Comparison of ENCODE assay signal across 13 cellular contexts in the genomic region with DNA sequence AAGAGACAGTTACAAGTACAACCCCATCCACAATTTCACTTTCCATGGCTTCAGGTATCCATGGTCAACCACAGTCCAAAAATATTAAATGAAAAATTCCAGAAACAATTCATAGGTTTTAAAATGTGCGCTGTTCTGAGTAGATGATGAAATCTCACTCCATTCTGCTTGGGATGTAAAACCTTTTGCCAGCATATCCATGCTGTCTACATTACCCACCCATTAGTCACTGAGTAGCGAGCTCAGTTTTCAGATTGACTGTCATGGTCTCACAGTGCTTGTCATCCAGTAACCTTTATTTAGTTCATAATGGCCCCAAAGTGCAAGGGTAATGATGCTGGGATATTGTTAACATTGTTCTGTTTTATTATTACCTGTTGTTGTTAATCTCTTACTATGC. TPM values are rescaled to one million over a fixed set of nuclear protein-coding genes. Genes with fewer than 3 reads are reported as not detected.
DNase-seq lines count a peak whose midpoint lies in the region; ATAC-seq, FAIRE-seq and TF ChIP-seq lines count a peak whose summit lies in the region.
"Had no signal": no experiment of that assay in that cellular context is flagged by ENCODE, and none has a peak within 500 bp of the region (broad histone marks: within the 10 kb centered on the region; RNA-seq: fewer than 3 reads in every experiment).

No MANE protein-coding gene starts in this region.

- TF ChIP-seq CTCF in A549 (IDR thresholded peaks at IDR 0.05) (no peak), keratinocyte (optimal IDR thresholded peaks at IDR 0.05 in 1 of 3, IDR thresholded peaks at IDR 0.05 in 1 of 3, conservative IDR thresholded peaks at IDR 0.05 in 1 of 3; ENCODE audit: extremely low read depth in 1 of 3, insufficient read depth in 2 of 3, low read length in 3 of 3) (no peak)

- H3K4me3 Mint-ChIP-seq in stimulated activated naive B cell treated with anti-CD40 and anti-IgM and Interleukin-4, amounts not matched to agents 10 μg/mL and 1 μg/mL and 100 μg/mL, for 72 hours = no peak overlapping the region

- no peak for TF ChIP-seq POLR2A in A549 (IDR thresholded peaks at IDR 0.05; ENCODE audit: low read length)

- no peaks in the 10 kb centered on the region for H3K9me3 Mint-ChIP-seq in stimulated activated naive B cell treated with anti-CD40 and anti-IgM and Interleukin-4, amounts not matched to agents 10 μg/mL and 1 μg/mL and 100 μg/mL, for 72 hours

- peaks cover 2% of the 10 kb centered on the region for H3K9me1 ChIP-seq in keratinocyte (ENCODE audit: control insufficient read depth, extremely low read depth, insufficient read depth, low read length)

- H3K79me2 ChIP-seq in keratinocyte (ENCODE audit: control insufficient read depth, insufficient read depth, low read length) = peaks cover 27% of the 10 kb centered on the region

- H3K27ac ChIP-seq in A549 (peak overlapping the region in 1 of 2 experiments; percentile 52; a peak in 1 of 6 replicates), keratinocyte (ENCODE audit: control insufficient read depth, insufficient read depth, low read length) (peak overlapping the region; percentile 48)
- H3K27ac ChIP-seq: esophagus squamous epithelium, prostate gland, tibial artery had no signal

- no peaks in the 10 kb centered on the region for H3K27me3 ChIP-seq in keratinocyte (ENCODE audit: control insufficient read depth, extremely low read depth, insufficient read depth, low read length)
- H3K27me3 ChIP-seq: esophagus squamous epithelium, tibial artery had no signal

- no peak overlapping the region for H3K9ac ChIP-seq in keratinocyte (ENCODE audit: control insufficient read depth, extremely low read depth, insufficient read depth, low read length)

- ATAC-seq in A549 = peak; percentile 45 to 50; a peak in 1 of 6 replicates
- no peak for ATAC-seq in stimulated activated naive B cell treated with anti-CD40 and anti-IgM and Interleukin-4, amounts not matched to agents 10 μg/mL and 1 μg/mL and 100 μg/mL, for 72 hours (replicated peaks)

- CTCF ChIA-PET in A549 (lab: Yijun Ruan, JAX) = no interaction called here

- no peak for TF ChIP-seq EP300 in A549 (IDR thresholded peaks at IDR 0.05)

- POLR2A ChIA-PET in A549 (lab: Yijun Ruan, JAX) = interaction anchor here (0.7 kb wide), 1 partner anchor 103 kb away, joined by 3 read pairs; the partner anchor contains the start of gene ELAC1

- H3K36me3 ChIP-seq in keratinocyte (ENCODE audit: control insufficient read depth in 2 of 2, extremely low read depth in 1 of 2, insufficient read depth in 2 of 2, low read length in 2 of 2) = peaks cover 0 to 6% of the 10 kb centered on the region in 2 experiments
- H3K36me3 ChIP-seq: prostate gland had no signal

- 80% methylated on average over 2 of the region's 2 CpGs for WGBS in A549 (ENCODE audit: missing lambda C conversion rate)

- no peak for FAIRE-seq in A549 (lab: Jason Lieb, UNC)
- FAIRE-seq in keratinocyte (lab: Jason Lieb, UNC) = peak; percentile 87

- dilution Hi-C loops in keratinocyte (cut with MboI; ENCODE audit: extremely low pct_ligation_motif_present, low sequenced_read_pairs) = no loop called here

- H4K20me1 ChIP-seq in keratinocyte (ENCODE audit: control insufficient read depth, extremely low read depth, insufficient read depth, low read length) = no peaks in the 10 kb centered on the region

- H3K4me1 ChIP-seq in A549 (peaks cover 27% of the 10 kb centered on the region), keratinocyte (ENCODE audit: control insufficient read depth, extremely low read depth, insufficient read depth, low read length) (peaks cover 27% of the 10 kb centered on the region)
- H3K4me1 ChIP-seq: prostate gland had no signal

- no peaks in the 10 kb centered on the region for H3K9me3 ChIP-seq in A549
- H3K9me3 ChIP-seq in keratinocyte (ENCODE audit: control insufficient read depth, low read depth, low read length) = no peaks in the 10 kb centered on the region
- H3K9me3 ChIP-seq: esophagus squamous epithelium, prostate gland, tibial artery had no signal

- H3K4me3 ChIP-seq in A549 = no peak overlapping the region
- H3K4me3 ChIP-seq in keratinocyte (ENCODE audit: control insufficient read depth in 2 of 3, extremely low read depth in 1 of 3, insufficient read depth in 2 of 3, low read depth in 1 of 3, low read length in 3 of 3) = no peak overlapping the region
- H3K4me3 ChIP-seq: esophagus squamous epithelium, prostate gland, tibial artery had no signal

- no peak overlapping the region for H3K27ac Mint-ChIP-seq in stimulated activated naive B cell treated with anti-CD40 and anti-IgM and Interleukin-4, amounts not matched to agents 10 μg/mL and 1 μg/mL and 100 μg/mL, for 72 hours

- TF ChIP-seq RAD21 in A549 (conservative IDR thresholded peaks at IDR 0.05 in 1 of 2, IDR thresholded peaks at IDR 0.05 in 1 of 2) = no peak

- H3K4me2 ChIP-seq in A549 = peak overlapping the region; percentile 18; the same call in 1 of the 3 replicates
- no peak overlapping the region for H3K4me2 ChIP-seq in keratinocyte (ENCODE audit: control insufficient read depth, extremely low read depth, insufficient read depth, low read depth, low read length)

- peaks cover 10 to 25% of the 10 kb centered on the region in 2 donors for H3K4me1 Mint-ChIP-seq in stimulated activated naive B cell treated with anti-CD40 and anti-IgM and Interleukin-4, amounts not matched to agents 10 μg/mL and 1 μg/mL and 100 μg/mL, for 72 hours

- no peak for DNase-seq in A549 (ENCODE audit: low read depth in 1 of 2, low spot score in 1 of 2)
- peak; percentile 65 for DNase-seq in GM04504 (ENCODE audit: low read depth)
- DNase-seq in amniotic stem cell (lab: John Stamatoyannopoulos, UW) = peak; percentile 43
- no peak for DNase-seq in keratinocyte (ENCODE audit: low read depth, low spot score)
- no peak for DNase-seq in Kasumi-1 (lab: John Stamatoyannopoulos, UW)
- no peak for DNase-seq in effector CD8-positive, alpha-beta T cell (lab: John Stamatoyannopoulos, UW)
- DNase-seq in inferior parietal cortex (ENCODE audit: extremely low spot score) = no peak
- no peak for DNase-seq in stimulated activated naive B cell treated with anti-CD40 and anti-IgM and Interleukin-4, amounts not matched to agents 10 μg/mL and 1 μg/mL and 100 μg/mL, for 72 hours
- DNase-seq: caudate nucleus, esophagus squamous epithelium, NCI-H2081 treated with DMSO at 0.1 percent for 48 hours, tibial artery had no signal

- no peaks in the 10 kb centered on the region for H3K27me3 Mint-ChIP-seq in stimulated activated naive B cell treated with anti-CD40 and anti-IgM and Interleukin-4, amounts not matched to agents 10 μg/mL and 1 μg/mL and 100 μg/mL, for 72 hours

- peaks cover 22 to 50% of the 10 kb centered on the region in 2 donors for H3K36me3 Mint-ChIP-seq in stimulated activated naive B cell treated with anti-CD40 and anti-IgM and Interleukin-4, amounts not matched to agents 10 μg/mL and 1 μg/mL and 100 μg/mL, for 72 hours

- no peak overlapping the region for H2AFZ ChIP-seq in keratinocyte (ENCODE audit: control insufficient read depth, low read length)

TF ChIP-seq in A549, 52 proteins besides CTCF, POLR2A, EP300 and RAD21 (continues in another document):
- TF ChIP-seq ELK1 (IDR thresholded peaks at IDR 0.05; ENCODE audit: low read depth, low read length) (no peak), ESRRA (IDR thresholded peaks at IDR 0.05; ENCODE audit: borderline replicate concordance, low read length) (no peak), HMGXB4 (CRISPR knock-in tag; IDR thresholded peaks at IDR 0.05; ENCODE audit: borderline replicate concordance) (no peak), USF2 (IDR thresholded peaks at IDR 0.05) (no peak), CEBPB (IDR thresholded peaks at IDR 0.05) (no peak)

RNA-seq across cellular contexts. Expression of gene SMAD4, which starts 40.5 kb away (rescaled TPM):
- polyA plus RNA-seq in A549 (2011; rRNA removed) (90.0 and 107 TPM in 2 replicates), A549 (2017; fragmentation: RNase III; extraction: RNeasy Plus Mini Kit Qiagen cat#74134 plus additional on column Dnase treatment) (44.7 to 52.3 TPM (median 52.1 TPM) in 3 replicates), keratinocyte (48.1 to 73.6 TPM (median 68.2 TPM) in 3 replicates)
- polyA plus RNA-seq in A549 (2012; cell fraction: cytosol; rRNA removed) = 25.9 and 28.8 TPM in 2 replicates
- 24.5 and 28.4 TPM in 2 replicates for polyA plus RNA-seq in A549 (2012; cell fraction: nucleus; rRNA removed)
- 57.5 and 65.9 TPM in 2 replicates for polyA minus RNA-seq in A549 (2011; rRNA and poly(A)+ RNA removed)
- polyA plus RNA-seq in keratinocyte (2011; ENCODE audit: low read depth) = 17.2 TPM
- polyA plus RNA-seq in keratinocyte (2011; cell fraction: cytosol; rRNA removed) = 28.3 and 58.9 TPM in 2 replicates
- polyA plus RNA-seq in keratinocyte (2011; cell fraction: nucleus; rRNA removed) = 34.6 and 41.5 TPM in 2 replicates
- polyA plus RNA-seq in keratinocyte (2012; ENCODE audit: low replicate concordance) = 31.6 and 41.5 TPM in 2 replicates
- 70.8 to 110 TPM (median 102 TPM) in 3 replicates for polyA minus RNA-seq in keratinocyte
- polyA minus RNA-seq in keratinocyte (2011; cell fraction: cytosol; rRNA and poly(A)+ RNA removed) = 15.2 TPM
- 11.2 and 41.1 TPM in 2 replicates for polyA minus RNA-seq in keratinocyte (2011; cell fraction: nucleus; rRNA and poly(A)+ RNA removed)

Comparison
In these comparisons a context has a peak if more than half of its experiments do, and no peak if none do; other contexts are left out.
1. ATAC-seq: peak in A549 (2 of 2); none in stimulated activated naive B cell treated with anti-CD40 and anti-IgM and Interleukin-4, amounts not matched to agents 10 μg/mL and 1 μg/mL and 100 μg/mL, for 72 hours (0 of 2).
2. DNase-seq: peak in GM04504 (single experiment) and amniotic stem cell (single experiment); none in A549 (0 of 2), keratinocyte (single experiment), Kasumi-1 (0 of 2), effector CD8-positive, alpha-beta T cell (single experiment), inferior parietal cortex (single experiment) and stimulated activated naive B cell treated with anti-CD40 and anti-IgM and Interleukin-4, amounts not matched to agents 10 μg/mL and 1 μg/mL and 100 μg/mL, for 72 hours (single experiment).